8 cellular contexts compared by ENCODE assay signal in genomic region chr10:29811751-29812427, GRCh38.
A peak's percentile ranks its signal among the peaks of the same experiment; 100 is the strongest.
DNase-seq lines count a peak whose midpoint lies in the region; ATAC-seq, FAIRE-seq and TF ChIP-seq lines count a peak whose summit lies in the region.

No MANE protein-coding gene starts in this region.

- H3K4me1 ChIP-seq in liver (ENCODE audit: control insufficient read depth in 4 of 4, insufficient read depth in 4 of 4, low read length in 3 of 4) (peaks cover 0 to 10% (median 5%) of the 10 kb centered on the region in 4 donors), HepG2 (ENCODE audit: insufficient read depth, low read length) (no peaks in the 10 kb centered on the region), gastrocnemius medialis (peaks cover 43 to 52% of the 10 kb centered on the region in 2 donors)

- peak overlapping the region in 1 of 2 donors; percentile 33 for H3K9ac ChIP-seq in liver (ENCODE audit: low read depth in 1 of 2, low read length in 2 of 2)
- no peak overlapping the region for H3K9ac ChIP-seq in HepG2 (ENCODE audit: insufficient read depth, low read depth, low read length)

- H3K27ac Mint-ChIP-seq in glutamatergic neuron (ENCODE audit: unreplicated experiment) = no peak overlapping the region

- H3K36me3 Mint-ChIP-seq in glutamatergic neuron (ENCODE audit: unreplicated experiment) = no peaks in the 10 kb centered on the region

- no peak overlapping the region for H2AFZ ChIP-seq in HepG2 (ENCODE audit: low read length)

- TF ChIP-seq EP300 in HepG2 (IDR thresholded peaks at IDR 0.05; ENCODE audit: low read depth in 2 of 2, low read length in 2 of 2) = no peak
- no peak for TF ChIP-seq EP300 in HepG2 (CRISPR knock-in tag; IDR thresholded peaks at IDR 0.05; ENCODE audit: borderline replicate concordance)

- H3K27me3 ChIP-seq in liver (ENCODE audit: control insufficient read depth in 4 of 4, insufficient read depth in 4 of 4, low read length in 3 of 4) (no peaks in the 10 kb centered on the region), HepG2 (ENCODE audit: control insufficient read depth in 1 of 2, insufficient read depth in 2 of 2, low read length in 2 of 2) (peaks cover 1 to 11% of the 10 kb centered on the region in 2 experiments; a peak in 3 of 5 replicates), gastrocnemius medialis (no peaks in the 10 kb centered on the region)

- H3K79me2 ChIP-seq in HepG2 (ENCODE audit: insufficient read depth, low read length) = no peaks in the 10 kb centered on the region

- intact Hi-C loops in HepG2 (cut with micrococcal nuclease; ENCODE audit: unreplicated experiment) (no loop called here), gastrocnemius medialis (cut with DNase I; ENCODE audit: low total_unique reads) (loop anchor here (2.0 kb wide), 1 partner anchor 157 kb away; no protein-coding TSS in a partner anchor)

- CTCF ChIA-PET in HepG2 (lab: Yijun Ruan, JAX; ENCODE audit: low intra/inter-chr PET ratio, low total read pairs) = no interaction called here

- POLR2A ChIA-PET in HepG2 (lab: Yijun Ruan, JAX) = no interaction called here

- no peak for FAIRE-seq in HepG2 (lab: Jason Lieb, UNC)

- H3K4me3 Mint-ChIP-seq in glutamatergic neuron (ENCODE audit: unreplicated experiment) = no peak overlapping the region

- no TSS peak for BruUV-seq in HepG2 (replicated peaks; lab: Mats Ljungman, UMichigan)

- no peaks in the 10 kb centered on the region for H3K27me3 Mint-ChIP-seq in glutamatergic neuron (ENCODE audit: unreplicated experiment)

- TF ChIP-seq RAD21 in liver (IDR thresholded peaks at IDR 0.05) = peak; percentile 27 to 36
- TF ChIP-seq RAD21 in HepG2 (CRISPR knock-in tag; IDR thresholded peaks at IDR 0.05) = no peak

- H3K36me3 ChIP-seq in liver (ENCODE audit: control insufficient read depth in 4 of 4, insufficient read depth in 3 of 4, low read depth in 1 of 4, low read length in 3 of 4) = no peaks in the 10 kb centered on the region
- H3K36me3 ChIP-seq in HepG2 (replicated peaks in 1 of 2; ENCODE audit: control insufficient read depth in 1 of 2, insufficient read depth in 2 of 2, low read length in 2 of 2) = no peaks in the 10 kb centered on the region
- H3K36me3 ChIP-seq in gastrocnemius medialis = no peaks in the 10 kb centered on the region

- H3K9me3 ChIP-seq in liver (ENCODE audit: control insufficient read depth in 4 of 4, low read length in 3 of 4) (no peaks in the 10 kb centered on the region), HepG2 (ENCODE audit: low read length) (no peaks in the 10 kb centered on the region), gastrocnemius medialis (no peaks in the 10 kb centered on the region)

- TF ChIP-seq CTCF in liver (IDR thresholded peaks at IDR 0.05; ENCODE audit: low read depth, low read length, missing input control) (no peak), HepG2 (CRISPR knock-in tag; IDR thresholded peaks at IDR 0.05) (no peak), gastrocnemius medialis (IDR thresholded peaks at IDR 0.05 in 4 of 5, conservative IDR thresholded peaks at IDR 0.05 in 1 of 5) (peak in 1 of 5 experiments; percentile 5), glutamatergic neuron (IDR thresholded peaks at IDR 0.05; ENCODE audit: partially characterized antibody, unreplicated experiment) (no peak)

- no peak overlapping the region for H3K4me3 ChIP-seq in liver (ENCODE audit: low read depth in 1 of 3, low read length in 3 of 3)
- H3K4me3 ChIP-seq in HepG2 (replicated peaks in 1 of 3; ENCODE audit: insufficient read depth in 1 of 3, low read depth in 2 of 3, low read length in 3 of 3) = no peak overlapping the region
- H3K4me3 ChIP-seq in gastrocnemius medialis = peak overlapping the region in 2 of 4 donors; percentile 1 to 20

- H4K20me1 ChIP-seq in HepG2 (ENCODE audit: insufficient read depth, low read length) = no peaks in the 10 kb centered on the region

- WGBS in liver = 22% methylated on average over 5 of the region's 5 CpGs
- 16% methylated on average over 5 of the region's 5 CpGs for WGBS in HepG2 (ENCODE audit: low lambda C conversion rate)

- no peak for ATAC-seq in HepG2
- peak; percentile 88 to 94 for ATAC-seq in gastrocnemius medialis
- ATAC-seq in GM19455 (IDR thresholded peaks at IDR 0.05; ENCODE audit: unreplicated experiment) = no peak
- ATAC-seq in GM21619 (IDR thresholded peaks at IDR 0.05; ENCODE audit: unreplicated experiment) = no peak

- no peak overlapping the region for H3K4me2 ChIP-seq in HepG2 (ENCODE audit: low read depth, low read length)

- TF ChIP-seq POLR2A in HepG2 (IDR thresholded peaks at IDR 0.05; ENCODE audit: insufficient read depth in 1 of 2, low read depth in 2 of 2, low read length in 2 of 2) (no peak), gastrocnemius medialis (IDR thresholded peaks at IDR 0.05) (no peak)

- H3K4me1 Mint-ChIP-seq in glutamatergic neuron (ENCODE audit: low read depth, unreplicated experiment) = no peaks in the 10 kb centered on the region

- no peaks in the 10 kb centered on the region for H3K9me3 Mint-ChIP-seq in glutamatergic neuron (ENCODE audit: unreplicated experiment)

- in situ Hi-C loops in HepG2 (cut with HindIII; ENCODE audit: extremely low pct_ligation_motif_present, low pct_unique_long_range_greater_than_20kb) = no loop called here
- in situ Hi-C loops in gastrocnemius medialis (cut with MboI; ENCODE audit: low sequenced_read_pairs in 4 of 4) = no loop called here

- H3K27ac ChIP-seq in liver (ENCODE audit: low read depth in 1 of 2, low read length in 2 of 2) = no peak overlapping the region
- no peak overlapping the region for H3K27ac ChIP-seq in HepG2 (ENCODE audit: extremely low read length, insufficient read depth, low read length)
- peak overlapping the region; percentile 90 to 92 (median 90) for H3K27ac ChIP-seq in gastrocnemius medialis

- DNase-seq in HepG2 (ENCODE audit: low spot score) (no peak), glomerular visceral epithelial cell (ENCODE audit: extremely low spot score) (peak; percentile 67), gastrocnemius medialis (peak; percentile 72 to 89), glutamatergic neuron (no peak)
- DNase-seq in activated T-cell treated with anti-CD3 and anti-CD28 coated beads, Interleukin-2, amount 50 U/mL, for 48 hours = peak; percentile 31 to 47

TF ChIP-seq in liver, 16 proteins besides CTCF, POLR2A, EP300 and RAD21:
- peak in 1 of 2 donors; percentile 10 for TF ChIP-seq JUND (IDR thresholded peaks at IDR 0.05)
- peak; percentile 60 for TF ChIP-seq MAX (IDR thresholded peaks at IDR 0.05)
- TF ChIP-seq FOXA1 (IDR thresholded peaks at IDR 0.05) = no peak
- peak in 1 of 2 donors; percentile 40 for TF ChIP-seq RXRA (IDR thresholded peaks at IDR 0.05)
- TF ChIP-seq ATF3 (IDR thresholded peaks at IDR 0.05) = no peak
- no peak for TF ChIP-seq EGR1 (IDR thresholded peaks at IDR 0.05; ENCODE audit: low read depth in 2 of 2)

TF ChIP-seq in HepG2, 621 proteins besides CTCF, POLR2A, EP300 and RAD21 (continues in another document):
- TF ChIP-seq ZKSCAN5 (CRISPR knock-in tag; IDR thresholded peaks at IDR 0.05) = no peak
- TF ChIP-seq ZFP36L1 (CRISPR knock-in tag; IDR thresholded peaks at IDR 0.05) = no peak
- no peak for TF ChIP-seq MYC (CRISPR knock-in tag; IDR thresholded peaks at IDR 0.05; ENCODE audit: borderline replicate concordance)
- no peak for TF ChIP-seq ZBTB44 (CRISPR knock-in tag; IDR thresholded peaks at IDR 0.05)
- no peak for TF ChIP-seq JARID2 (CRISPR knock-in tag; IDR thresholded peaks at IDR 0.05; ENCODE audit: insufficient replicate concordance)
- TF ChIP-seq CREB3 (CRISPR knock-in tag; IDR thresholded peaks at IDR 0.05) = no peak
- TF ChIP-seq SP5 (CRISPR knock-in tag; IDR thresholded peaks at IDR 0.05; ENCODE audit: borderline replicate concordance, low read depth) = no peak
- TF ChIP-seq AGO2 (optimal IDR thresholded peaks at IDR 0.05; ENCODE audit: low read depth, low read length) = no peak
- TF ChIP-seq MAFK (conservative IDR thresholded peaks at IDR 0.05 in 1 of 2, IDR thresholded peaks at IDR 0.05 in 1 of 2; ENCODE audit: low read length in 2 of 2) = no peak
- TF ChIP-seq STAT6 (CRISPR knock-in tag; IDR thresholded peaks at IDR 0.05; ENCODE audit: borderline replicate concordance) = no peak
- TF ChIP-seq ZNF703 (CRISPR knock-in tag; IDR thresholded peaks at IDR 0.05; ENCODE audit: borderline replicate concordance) = no peak

Comparison
In these comparisons a context has a peak if more than half of its experiments do, and no peak if none do; other contexts are left out.
1. H3K27ac ChIP-seq: peak in gastrocnemius medialis (4 of 4); none in liver (0 of 2) and HepG2 (single experiment).
2. ATAC-seq: peak in gastrocnemius medialis (2 of 2); none in HepG2 (single experiment), GM19455 (single experiment) and GM21619 (single experiment).
3. DNase-seq: peak in activated T-cell treated with anti-CD3 and anti-CD28 coated beads, Interleukin-2, amount 50 U/mL, for 48 hours (2 of 2), glomerular visceral epithelial cell (single experiment) and gastrocnemius medialis (2 of 2); none in HepG2 (single experiment) and glutamatergic neuron (single experiment).